In genomic region chr7:138396251-138397070, GRCh38 we compare ENCODE assay signal across 10 cellular contexts.
DNase-seq lines count a peak whose midpoint lies in the region; ATAC-seq and TF ChIP-seq lines count a peak whose summit lies in the region.
"Had no signal": no experiment of that assay in that cellular context is flagged by ENCODE, and none has a peak within 500 bp of the region (broad histone marks: within the 10 kb centered on the region; RNA-seq: fewer than 3 reads in every experiment).

No MANE protein-coding gene starts in this region.

- no peaks in the 10 kb centered on the region for H3K9me3 Mint-ChIP-seq in MCF 10A (ENCODE audit: unreplicated experiment)
- H3K9me3 Mint-ChIP-seq: activated naive CD8-positive, alpha-beta T cell treated with anti-CD3 and anti-CD28 coated beads, Interleukin-2, amount 10 ng/mL, durations not matched to agents 7 days and 5 days had no signal

- no TSS peak for BruUV-seq in MCF 10A (replicated peaks; lab: Mats Ljungman, UMichigan)

- intact Hi-C loops in MCF 10A (cut with micrococcal nuclease), result no loop called here

- ATAC-seq in GM21447 (IDR thresholded peaks at IDR 0.05; ENCODE audit: unreplicated experiment) (peak; percentile 98), HG03280 (IDR thresholded peaks at IDR 0.05; ENCODE audit: unreplicated experiment) (peak; percentile 83)

- POLR2A ChIA-PET in MCF 10A (lab: Yijun Ruan, JAX), result no interaction called here

- no peak overlapping the region for H3K4me3 Mint-ChIP-seq in MCF 10A (ENCODE audit: unreplicated experiment)
- H3K4me3 Mint-ChIP-seq: activated naive CD8-positive, alpha-beta T cell treated with anti-CD3 and anti-CD28 coated beads, Interleukin-2, amount 10 ng/mL, durations not matched to agents 7 days and 5 days; CD4-positive, alpha-beta memory T cell had no signal

- TF ChIP-seq CTCF in GM13976 (IDR thresholded peaks at IDR 0.05; ENCODE audit: borderline replicate concordance, control extremely low read depth, extremely low read depth, insufficient read depth, missing control alignments), result no peak
- no peak for TF ChIP-seq CTCF in MCF 10A (IDR thresholded peaks at IDR 0.05; ENCODE audit: unreplicated experiment)

- CTCF ChIA-PET in MCF 10A (lab: Yijun Ruan, JAX), result interaction anchor here (0.6 kb wide), 1 partner anchor 342 kb away, joined by 3 read pairs; no protein-coding TSS in a partner anchor

- no peak overlapping the region for H3K27ac Mint-ChIP-seq in MCF 10A (ENCODE audit: low read depth, unreplicated experiment)
- H3K27ac Mint-ChIP-seq: activated naive CD8-positive, alpha-beta T cell treated with anti-CD3 and anti-CD28 coated beads, Interleukin-2, amount 10 ng/mL, durations not matched to agents 7 days and 5 days; CD4-positive, alpha-beta memory T cell had no signal

- no peaks in the 10 kb centered on the region for H3K27me3 Mint-ChIP-seq in MCF 10A (ENCODE audit: insufficient read depth, unreplicated experiment)
- H3K27me3 Mint-ChIP-seq: CD4-positive, alpha-beta memory T cell had no signal

- no peaks in the 10 kb centered on the region for H3K36me3 Mint-ChIP-seq in MCF 10A (ENCODE audit: insufficient read depth, unreplicated experiment)
- H3K36me3 Mint-ChIP-seq: activated naive CD8-positive, alpha-beta T cell treated with anti-CD3 and anti-CD28 coated beads, Interleukin-2, amount 10 ng/mL, durations not matched to agents 7 days and 5 days; CD4-positive, alpha-beta memory T cell had no signal

- no peaks in the 10 kb centered on the region for H3K4me1 Mint-ChIP-seq in MCF 10A (ENCODE audit: insufficient read depth, unreplicated experiment)
- H3K4me1 Mint-ChIP-seq: activated naive CD8-positive, alpha-beta T cell treated with anti-CD3 and anti-CD28 coated beads, Interleukin-2, amount 10 ng/mL, durations not matched to agents 7 days and 5 days; CD4-positive, alpha-beta memory T cell had no signal

- in situ Hi-C loops in GM13976 (cut with MboI; ENCODE audit: low sequenced_read_pairs, unreplicated experiment), result no loop called here

- DNase-seq in GM13976 (ENCODE audit: low spot score) (peak; percentile 23), iPS-NIHi11 (ENCODE audit: low spot score) (peak; percentile 44), T-helper 1 cell (no peak), MCF 10A (ENCODE audit: unreplicated experiment) (no peak), HPDE6-E6E7 (ENCODE audit: extremely low spot score) (no peak)
- no peak for DNase-seq in NK-92 treated with Interleukin-12 subunit alpha and Interleukin-12 subunit beta, amount 100 ng/mL, for 24 hours (lab: John Stamatoyannopoulos, UW)
- DNase-seq: activated naive CD8-positive, alpha-beta T cell treated with anti-CD3 and anti-CD28 coated beads, Interleukin-2, amount 10 ng/mL, durations not matched to agents 7 days and 5 days; CD4-positive, alpha-beta memory T cell had no signal

Comparison
In these comparisons a context has a peak if more than half of its experiments do, and no peak if none do; other contexts are left out.
1. DNase-seq: peak in GM13976 (single experiment) and iPS-NIHi11 (single experiment); none in T-helper 1 cell (0 of 5), MCF 10A (single experiment), HPDE6-E6E7 (single experiment) and NK-92 treated with Interleukin-12 subunit alpha and Interleukin-12 subunit beta, amount 100 ng/mL, for 24 hours (single experiment).